Comparison of ENCODE assay signal across 28 cellular contexts in genomic region chr11:57233702-57234101, GRCh38. TPM values are rescaled to one million over a fixed set of nuclear protein-coding genes. Genes with fewer than 3 reads are reported as not detected.
"Had no signal": no experiment of that assay in that cellular context is flagged by ENCODE, and none has a peak within 500 bp of the region (broad histone marks: within the 10 kb centered on the region; RNA-seq: fewer than 3 reads in every experiment).

No MANE protein-coding gene starts in this region.

- H3K27me3 ChIP-seq: cardiac muscle cell had no signal

- ATAC-seq: activated CD4-positive, CD25-positive, alpha-beta regulatory T cell treated with anti-CD3 and anti-CD28 coated beads, Interleukin-2, amount 50 U/mL, for 24 hours; activated CD8-positive, alpha-beta T cell treated with anti-CD3 and anti-CD28 coated beads for 36 hours; activated T-cell treated with anti-CD3 and anti-CD28 coated beads, Interleukin-2, amount 50 U/mL, for 72 hours; Panc1 had no signal

- H3K27ac Mint-ChIP-seq: activated CD8-positive, alpha-beta T cell treated with anti-CD3 and anti-CD28 coated beads for 36 hours; activated naive CD4-positive, alpha-beta T cell treated with anti-CD3 and anti-CD28 coated beads, Interleukin-2, amount 10 ng/mL, durations not matched to agents 7 days and 5 days; activated naive CD8-positive, alpha-beta T cell treated with anti-CD3 and anti-CD28 coated beads for 36 hours; activated T-cell treated with anti-CD3 and anti-CD28 coated beads, Interleukin-2, amount 50 U/mL, for 72 hours; activated T-helper 2 cell treated with anti-CD3 and anti-CD28 coated beads, Interferon-gamma antibody, Interleukin-2, Interleukin-4, amounts not matched to agents 10 μg/mL and 5 μg/mL and 100 μg/mL, durations not matched to agents 14 hours and 24 hours and 36 hours; T-helper 1 cell treated with Interleukin-12 subunit alpha and Interleukin-12 subunit beta and Interleukin-4 antibody, amounts not matched to agents 30 μg/mL and 1 μg/mL, for 36 hours had no signal

- H3K4me3 ChIP-seq: SJSA1 had no signal

- H3K27ac ChIP-seq: brain microvascular endothelial cell, cardiac muscle cell, SJSA1 had no signal

- H3K36me3 ChIP-seq: brain microvascular endothelial cell, cardiac muscle cell, SJSA1 had no signal

- H3K36me3 Mint-ChIP-seq: activated naive CD4-positive, alpha-beta T cell treated with anti-CD3 and anti-CD28 coated beads, Interleukin-2, amount 10 ng/mL, durations not matched to agents 7 days and 5 days; activated naive CD8-positive, alpha-beta T cell treated with anti-CD3 and anti-CD28 coated beads for 36 hours had no signal

- DNase-seq: activated CD4-positive, alpha-beta T cell treated with anti-CD3 and anti-CD28 coated beads for 4 hours; activated CD8-positive, alpha-beta memory T cell treated with anti-CD3 and anti-CD28 coated beads, Interleukin-2, amount 50 U/mL, for 4 hours; activated CD8-positive, alpha-beta T cell treated with anti-CD3 and anti-CD28 coated beads for 36 hours; activated gamma-delta T cell treated with Interleukin-2 at 50 U/mL for 16 hours; activated naive CD4-positive, alpha-beta T cell treated with anti-CD3 and anti-CD28 coated beads, Interleukin-2, amount 10 ng/mL, durations not matched to agents 7 days and 5 days; activated naive CD8-positive, alpha-beta T cell treated with anti-CD3 and anti-CD28 coated beads for 36 hours; activated T-cell treated with anti-CD3 and anti-CD28 coated beads, Interleukin-2, amount 50 U/mL, for 72 hours; brain microvascular endothelial cell; KG1; NCI-H1092; NCI-H1417; NCI-H1930; NCI-H2171; NCI-H2227 treated with DMSO at 0.1 percent for 48 hours; NCI-H526 treated with DMSO at 0.1 percent for 48 hours; NCI-H82; OCI-M1; RPMI8226; SHP77 had no signal

- H3K9me3 ChIP-seq: SJSA1 had no signal

- H3K4me3 Mint-ChIP-seq: activated CD8-positive, alpha-beta T cell treated with anti-CD3 and anti-CD28 coated beads for 36 hours; activated naive CD4-positive, alpha-beta T cell treated with anti-CD3 and anti-CD28 coated beads, Interleukin-2, amount 10 ng/mL, durations not matched to agents 7 days and 5 days; activated naive CD8-positive, alpha-beta T cell treated with anti-CD3 and anti-CD28 coated beads for 36 hours; activated T-cell treated with anti-CD3 and anti-CD28 coated beads, Interleukin-2, amount 50 U/mL, for 72 hours; T-helper 1 cell treated with Interleukin-12 subunit alpha and Interleukin-12 subunit beta and Interleukin-4 antibody, amounts not matched to agents 30 μg/mL and 1 μg/mL, for 36 hours had no signal

- H3K4me1 ChIP-seq: SJSA1 had no signal

- H3K9me3 Mint-ChIP-seq: activated CD8-positive, alpha-beta T cell treated with anti-CD3 and anti-CD28 coated beads for 36 hours; activated naive CD4-positive, alpha-beta T cell treated with anti-CD3 and anti-CD28 coated beads, Interleukin-2, amount 10 ng/mL, durations not matched to agents 7 days and 5 days; activated naive CD8-positive, alpha-beta T cell treated with anti-CD3 and anti-CD28 coated beads for 36 hours; activated T-cell treated with anti-CD3 and anti-CD28 coated beads, Interleukin-2, amount 50 U/mL, for 72 hours; activated T-helper 2 cell treated with anti-CD3 and anti-CD28 coated beads, Interferon-gamma antibody, Interleukin-2, Interleukin-4, amounts not matched to agents 10 μg/mL and 5 μg/mL and 100 μg/mL, durations not matched to agents 14 hours and 24 hours and 36 hours; T-helper 1 cell treated with Interleukin-12 subunit alpha and Interleukin-12 subunit beta and Interleukin-4 antibody, amounts not matched to agents 30 μg/mL and 1 μg/mL, for 36 hours had no signal

RNA-seq across cellular contexts. Expression of gene APLNR, which starts 3.3 kb away (rescaled TPM):
- total RNA-seq: activated CD8-positive, alpha-beta T cell treated with anti-CD3 and anti-CD28 coated beads for 36 hours; activated naive CD8-positive, alpha-beta T cell treated with anti-CD3 and anti-CD28 coated beads for 36 hours; activated T-cell treated with anti-CD3 and anti-CD28 coated beads, Interleukin-2, amount 50 U/mL, for 72 hours; activated T-helper 2 cell treated with anti-CD3 and anti-CD28 coated beads, Interferon-gamma antibody, Interleukin-2, Interleukin-4, amounts not matched to agents 10 μg/mL and 5 μg/mL and 100 μg/mL, durations not matched to agents 14 hours and 24 hours and 36 hours; M059J; NCI-H460; SJSA1 had no signal

RNA-seq across cellular contexts. Expression of gene LRRC55, which starts 51.9 kb away (rescaled TPM):
- total RNA-seq: activated CD8-positive, alpha-beta T cell treated with anti-CD3 and anti-CD28 coated beads for 36 hours; activated naive CD8-positive, alpha-beta T cell treated with anti-CD3 and anti-CD28 coated beads for 36 hours; activated T-cell treated with anti-CD3 and anti-CD28 coated beads, Interleukin-2, amount 50 U/mL, for 72 hours; activated T-helper 2 cell treated with anti-CD3 and anti-CD28 coated beads, Interferon-gamma antibody, Interleukin-2, Interleukin-4, amounts not matched to agents 10 μg/mL and 5 μg/mL and 100 μg/mL, durations not matched to agents 14 hours and 24 hours and 36 hours; LHCN-M2; M059J; NCI-H460; SJSA1 had no signal
- polyA plus RNA-seq: cardiac muscle cell had no signal
